In the genomic region with DNA sequence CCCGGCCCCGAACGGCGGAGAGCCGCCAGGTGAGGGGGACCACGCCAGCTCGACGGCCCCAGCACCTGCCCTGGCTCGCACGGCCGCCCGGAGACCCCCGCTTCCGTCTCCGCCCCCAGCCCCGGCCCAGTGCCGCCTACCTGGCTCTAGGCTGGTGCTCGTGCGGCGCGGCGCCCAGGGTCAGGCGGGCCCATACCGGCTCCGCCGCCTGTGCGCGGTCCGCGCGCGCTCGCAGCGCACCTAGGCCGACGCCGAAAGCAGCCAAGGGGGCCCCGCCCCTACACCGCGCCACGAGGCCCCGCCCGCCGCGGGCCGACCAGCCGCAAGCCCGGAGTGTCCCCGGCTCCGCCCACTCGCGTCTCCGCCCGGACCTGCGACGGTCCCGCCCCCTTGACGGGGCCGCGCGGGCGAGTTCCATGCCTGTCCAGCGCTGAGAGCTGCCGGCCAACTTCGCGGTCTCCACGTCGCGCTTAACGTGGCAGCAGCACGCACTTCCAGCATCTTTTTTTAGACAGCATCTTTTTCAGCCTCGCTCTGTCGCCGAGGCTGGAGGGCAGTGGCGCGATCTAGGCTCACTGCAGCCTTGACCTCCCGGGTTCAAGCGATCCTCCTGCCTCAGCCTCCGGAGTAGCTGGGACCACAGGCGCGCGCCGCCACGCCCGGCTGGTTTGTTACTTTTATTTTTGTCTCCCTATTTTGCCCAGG, we compare ENCODE assay signal across 8 cellular contexts. TPM values are rescaled to one million over a fixed set of nuclear protein-coding genes. Genes with fewer than 3 reads are reported as not detected.
DNase-seq lines count a peak whose midpoint lies in the region; ATAC-seq and TF ChIP-seq lines count a peak whose summit lies in the region.

A gene with protein sequence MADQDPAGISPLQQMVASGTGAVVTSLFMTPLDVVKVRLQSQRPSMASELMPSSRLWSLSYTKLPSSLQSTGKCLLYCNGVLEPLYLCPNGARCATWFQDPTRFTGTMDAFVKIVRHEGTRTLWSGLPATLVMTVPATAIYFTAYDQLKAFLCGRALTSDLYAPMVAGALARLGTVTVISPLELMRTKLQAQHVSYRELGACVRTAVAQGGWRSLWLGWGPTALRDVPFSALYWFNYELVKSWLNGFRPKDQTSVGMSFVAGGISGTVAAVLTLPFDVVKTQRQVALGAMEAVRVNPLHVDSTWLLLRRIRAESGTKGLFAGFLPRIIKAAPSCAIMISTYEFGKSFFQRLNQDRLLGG (minus strand): TSS at position 253 of the 705 bp plus-strand sequence. CDS start 1,261 bp downstream, outside the sequence.

- POLR2A ChIA-PET in PC-3 (lab: Charles Lee; ENCODE audit: unreplicated experiment): no interaction called here

- peaks cover 34% of the 10 kb centered on the region for H3K4me1 Mint-ChIP-seq in activated T-cell treated with anti-CD3 and anti-CD28 coated beads, Interleukin-2, amount 50 U/mL, for 24 hours (ENCODE audit: low read depth)

- H3K4me2 ChIP-seq in PC-3 (ENCODE audit: low read length): peak within 1 kb of the TSS; percentile 94

- DNase-seq in DMS153 (lab: John Stamatoyannopoulos, UW): peak; percentile 77
- peak; percentile 98 for DNase-seq in PC-3
- peak; percentile 98 for DNase-seq in activated T-cell treated with anti-CD3 and anti-CD28 coated beads, Interleukin-2, amount 50 U/mL, for 24 hours
- DNase-seq in erythroblast (lab: John Stamatoyannopoulos, UW): peak; percentile 97 to 99
- peak; percentile 90 to 93 for DNase-seq in stimulated activated CD8-positive, alpha-beta memory T cell treated with anti-CD3 and anti-CD28 coated beads, Interleukin-7, amount 100 ng/mL, for 1 hour (ENCODE audit: low read depth in 2 of 2)

- H2AFZ ChIP-seq in PC-3 (ENCODE audit: low read length): peak within 1 kb of the TSS; percentile 66

- peak within 1 kb of the TSS; percentile 51 for H3K27ac ChIP-seq in PC-3 (ENCODE audit: low read length)

- H3K4me3 ChIP-seq in PC-3 (ENCODE audit: low read length) (peak within 1 kb of the TSS; percentile 81), mucosa of stomach (ENCODE audit: low read length) (peak within 1 kb of the TSS; percentile 84)

- H3K9me3 ChIP-seq in PC-3 (ENCODE audit: low read length): no peaks in the 10 kb centered on the region
- H3K9me3 ChIP-seq in mucosa of stomach (ENCODE audit: control insufficient read depth, low read length): no peaks in the 10 kb centered on the region

- CTCF ChIA-PET in PC-3 (lab: Charles Lee): interaction anchor here (0.5 to 1.0 kb wide), 4 partner anchors 39 to 116 kb away, joined by 3 to 4 read pairs (median 4); partner anchors contain the start of gene FAM171A2

- H3K4me3 Mint-ChIP-seq in activated T-cell treated with anti-CD3 and anti-CD28 coated beads, Interleukin-2, amount 50 U/mL, for 24 hours: peak within 1 kb of the TSS; percentile 89

- peak; percentile 93 for TF ChIP-seq POLR2A in erythroblast (IDR thresholded peaks at IDR 0.05; ENCODE audit: low read length)

- peaks cover 41% of the 10 kb centered on the region for H3K79me2 ChIP-seq in PC-3 (ENCODE audit: low read length)

- ATAC-seq in GM21576 (IDR thresholded peaks at IDR 0.05; ENCODE audit: unreplicated experiment): peak; percentile 59
- ATAC-seq in PC-3: peak; percentile 74

- TF ChIP-seq EP300 in Ishikawa (IDR thresholded peaks at IDR 0.05; ENCODE audit: borderline replicate concordance): no peak

- H3K9me3 Mint-ChIP-seq in activated T-cell treated with anti-CD3 and anti-CD28 coated beads, Interleukin-2, amount 50 U/mL, for 24 hours: no peaks in the 10 kb centered on the region

- 0 out of 2 replicates have a peak, but pooled peaks cover 6% of the 10 kb centered on the region for H4K20me1 ChIP-seq in PC-3 (ENCODE audit: low read length)

- H3K36me3 ChIP-seq in PC-3 (ENCODE audit: low read depth, low read length) (peaks cover 27% of the 10 kb centered on the region), mucosa of stomach (ENCODE audit: control insufficient read depth, insufficient read depth, low read length) (peaks cover 8% of the 10 kb centered on the region)

- peaks cover 48% of the 10 kb centered on the region for H3K36me3 Mint-ChIP-seq in activated T-cell treated with anti-CD3 and anti-CD28 coated beads, Interleukin-2, amount 50 U/mL, for 24 hours (ENCODE audit: low read depth)

- TF ChIP-seq CTCF in PC-3 (conservative IDR thresholded peaks at IDR 0.05; ENCODE audit: low read depth, low read length): no peak

- BruUV-seq in PC-3 (replicated peaks; lab: Mats Ljungman, UMichigan): no TSS peak

- peak within 1 kb of the TSS; percentile 96 for H3K27ac Mint-ChIP-seq in activated T-cell treated with anti-CD3 and anti-CD28 coated beads, Interleukin-2, amount 50 U/mL, for 24 hours

- H3K27me3 ChIP-seq in PC-3 (ENCODE audit: low read length) (no peaks in the 10 kb centered on the region), mucosa of stomach (ENCODE audit: control insufficient read depth, insufficient read depth, low read length) (no peaks in the 10 kb centered on the region)

- no peaks in the 10 kb centered on the region for H3K27me3 Mint-ChIP-seq in activated T-cell treated with anti-CD3 and anti-CD28 coated beads, Interleukin-2, amount 50 U/mL, for 24 hours

- intact Hi-C loops in PC-3 (cut with micrococcal nuclease): loop anchor here (1.0 kb wide), 2 partner anchors 102 to 106 kb away; no protein-coding TSS in a partner anchor

- H3K4me1 ChIP-seq in PC-3 (ENCODE audit: insufficient read depth, low read length) (peaks cover 8% of the 10 kb centered on the region; the same call in 1 of the 2 replicates), mucosa of stomach (ENCODE audit: control insufficient read depth, insufficient read depth, low read length) (peaks cover 12% of the 10 kb centered on the region)

- no peaks in the 10 kb centered on the region for H3K9me2 ChIP-seq in PC-3 (replicated peaks; ENCODE audit: low read length)

- no peaks in the 10 kb centered on the region for H3F3A ChIP-seq in PC-3 (ENCODE audit: low read length, unreplicated experiment)

- peak within 1 kb of the TSS; percentile 98 for H3K9ac ChIP-seq in PC-3 (ENCODE audit: low read length)
- H3K9ac ChIP-seq in mucosa of stomach (ENCODE audit: low read length): peak within 1 kb of the TSS; percentile 74

- 0 out of 2 replicates have a peak, but pooled peaks have one; percentile 0 for TF ChIP-seq RAD21 in Ishikawa (IDR thresholded peaks at IDR 0.05; ENCODE audit: low read depth)

TF ChIP-seq in Ishikawa, 13 proteins besides CTCF, POLR2A, EP300 and RAD21:
- no peak for TF ChIP-seq CREB1 (IDR thresholded peaks at IDR 0.05; ENCODE audit: low read depth)
- TF ChIP-seq YY1 (IDR thresholded peaks at IDR 0.05; ENCODE audit: low read depth): peak; percentile 38; the same call in 1 of the 2 replicates
- no peak for TF ChIP-seq FOXM1 (IDR thresholded peaks at IDR 0.05; ENCODE audit: borderline replicate concordance, low read depth)
- TF ChIP-seq TAF1 (IDR thresholded peaks at IDR 0.05; ENCODE audit: low read depth): peak; percentile 58; the same call in 1 of the 2 replicates
- TF ChIP-seq, protein P1, sequence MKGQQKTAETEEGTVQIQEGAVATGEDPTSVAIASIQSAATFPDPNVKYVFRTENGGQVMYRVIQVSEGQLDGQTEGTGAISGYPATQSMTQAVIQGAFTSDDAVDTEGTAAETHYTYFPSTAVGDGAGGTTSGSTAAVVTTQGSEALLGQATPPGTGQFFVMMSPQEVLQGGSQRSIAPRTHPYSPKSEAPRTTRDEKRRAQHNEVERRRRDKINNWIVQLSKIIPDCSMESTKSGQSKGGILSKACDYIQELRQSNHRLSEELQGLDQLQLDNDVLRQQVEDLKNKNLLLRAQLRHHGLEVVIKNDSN (IDR thresholded peaks at IDR 0.05): peak; percentile 61
TF ChIP-seq in Ishikawa: peak in this region for 3.

RNA-seq across cellular contexts. Expression of the gene that starts here (rescaled TPM):
- 726 and 797 TPM in 2 replicates for total RNA-seq in PC-3 (2014; rRNA removed)

Comparison
In these comparisons a context has a peak if more than half of its experiments do, and no peak if none do; other contexts are left out.
1. Peak in every context shown above with its lines: DNase-seq, ATAC-seq, H3K4me3 ChIP-seq and H3K27ac ChIP-seq.